17 cellular contexts compared by ENCODE assay signal in genomic region chrX:17495052-17495451, GRCh38.
"Had no signal": no experiment of that assay in that cellular context is flagged by ENCODE, and none has a peak within 500 bp of the region (broad histone marks: within the 10 kb centered on the region; RNA-seq: fewer than 3 reads in every experiment).

No MANE protein-coding gene starts in this region.

- DNase-seq: activated CD4-positive, alpha-beta T cell treated with anti-CD3 and anti-CD28 coated beads, Interleukin-2, amount 10 ng/mL, durations not matched to agents 24 days and 14 days; activated CD4-positive, CD25-positive, alpha-beta regulatory T cell; activated CD8-positive, alpha-beta memory T cell treated with anti-CD3 and anti-CD28 coated beads, Interleukin-2, amount 50 U/mL, for 4 hours; activated CD8-positive, alpha-beta T cell treated with anti-CD3 and anti-CD28 coated beads, Interleukin-2, amount 10 ng/mL, durations not matched to agents 7 days and 5 days; activated effector memory CD4-positive, alpha-beta T cell treated with anti-CD3 and anti-CD28 coated beads, Interleukin-2, amount 50 U/mL, for 16 hours; activated T-cell treated with anti-CD3 and anti-CD28 coated beads, Interleukin-2, amount 50 U/mL, for 48 hours; amniotic stem cell; central memory CD4-positive, alpha-beta T cell; colonic mucosa; islet precursor cell; naive thymus-derived CD4-positive, alpha-beta T cell; pancreas; stimulated activated CD4-positive, alpha-beta T cell treated with anti-CD3 and anti-CD28 coated beads, Interleukin-1b, Interleukin-23, amount 100 ng/mL, for 48 hours; stimulated activated naive CD8-positive, alpha-beta T cell treated with anti-CD3 and anti-CD28 coated beads, Interleukin-15, amount 100 ng/mL, for 72 hours had no signal

- ATAC-seq: activated CD8-positive, alpha-beta T cell treated with anti-CD3 and anti-CD28 coated beads, Interleukin-2, amount 10 ng/mL, durations not matched to agents 7 days and 5 days; naive thymus-derived CD4-positive, alpha-beta T cell; stimulated activated naive CD8-positive, alpha-beta T cell treated with anti-CD3 and anti-CD28 coated beads, Interleukin-15, amount 100 ng/mL, for 72 hours had no signal

- H3K27me3 ChIP-seq: colonic mucosa, esophagus muscularis mucosa, pancreas had no signal

- H3K4me3 ChIP-seq: colonic mucosa, esophagus muscularis mucosa, lung, pancreas, thoracic aorta had no signal

- H3K9me3 ChIP-seq: colonic mucosa, esophagus muscularis mucosa, pancreas, thoracic aorta had no signal

- H3K4me1 ChIP-seq: colonic mucosa had no signal

- FAIRE-seq: pancreas had no signal

- H3K36me3 ChIP-seq: colonic mucosa, esophagus muscularis mucosa, pancreas, thoracic aorta had no signal

- H3K27ac ChIP-seq: colonic mucosa, esophagus muscularis mucosa, pancreas had no signal
